Comparison of ENCODE assay signal across 8 cellular contexts in genomic region chr17:73311428-73311780, GRCh38. TPM values are rescaled to one million over a fixed set of nuclear protein-coding genes. Genes with fewer than 3 reads are reported as not detected.
DNase-seq lines count a peak whose midpoint lies in the region; ATAC-seq and TF ChIP-seq lines count a peak whose summit lies in the region.

No MANE protein-coding gene starts in this region.

- H3K27ac ChIP-seq in gastroesophageal sphincter = peak overlapping the region; percentile 94 to 100 (median 98)
- peak overlapping the region; percentile 100 for H3K27ac ChIP-seq in rectal smooth muscle tissue (ENCODE audit: low read depth, low read length)

- H3K4me3 ChIP-seq in gastroesophageal sphincter (peak overlapping the region; percentile 84 to 100), rectal smooth muscle tissue (ENCODE audit: low read length) (peak overlapping the region; percentile 99)

- peak; percentile 10 for ATAC-seq in HG02763 (IDR thresholded peaks at IDR 0.05; ENCODE audit: unreplicated experiment)
- peak; percentile 14 for ATAC-seq in gastroesophageal sphincter

- no peak for TF ChIP-seq POLR2A in gastroesophageal sphincter (IDR thresholded peaks at IDR 0.05)

- peaks cover 0 to 49% (median 33%) of the 10 kb centered on the region in 3 donors for H3K4me1 ChIP-seq in gastroesophageal sphincter
- H3K4me1 ChIP-seq in rectal smooth muscle tissue (ENCODE audit: control insufficient read depth, insufficient read depth, low read length) = peaks cover 27% of the 10 kb centered on the region

- H3K36me3 ChIP-seq in gastroesophageal sphincter (no peaks in the 10 kb centered on the region), rectal smooth muscle tissue (ENCODE audit: control insufficient read depth, insufficient read depth, low read length) (no peaks in the 10 kb centered on the region)

- no CpG with 5 or more reads among the region's 38 CpGs for WGBS in gastroesophageal sphincter (ENCODE audit: low coverage in 1 of 2), 2 donors

- no peak for TF ChIP-seq CTCF in gastroesophageal sphincter (IDR thresholded peaks at IDR 0.05)

- DNase-seq in activated CD4-positive, alpha-beta T cell treated with anti-CD3 and anti-CD28 coated beads for 24 hours (ENCODE audit: low read depth in 2 of 2) = peak; percentile 1 to 9
- no peak for DNase-seq in activated CD4-positive, alpha-beta T cell treated with anti-CD3 and anti-CD28 coated beads, Interleukin-2, amount 50 U/mL, for 48 hours
- peak; percentile 6 for DNase-seq in T-helper 22 cell (ENCODE audit: low read depth)
- DNase-seq in SW480 (ENCODE audit: low spot score) = no peak
- no peak for DNase-seq in NCI-H1048 (lab: John Stamatoyannopoulos, UW)

- H3K27me3 ChIP-seq in gastroesophageal sphincter = no peaks in the 10 kb centered on the region
- H3K27me3 ChIP-seq in rectal smooth muscle tissue (ENCODE audit: control insufficient read depth, insufficient read depth, low read length) = no peaks in the 10 kb centered on the region

- no peak for TF ChIP-seq EP300 in gastroesophageal sphincter (IDR thresholded peaks at IDR 0.05)

- no peaks in the 10 kb centered on the region for H3K9me3 ChIP-seq in gastroesophageal sphincter

- peak overlapping the region; percentile 99 for H3K9ac ChIP-seq in rectal smooth muscle tissue (ENCODE audit: low read length)

RNA-seq across cellular contexts. Expression of gene CDC42EP4, which starts 0.4 kb away (rescaled TPM):
- total RNA-seq in gastroesophageal sphincter = 100 to 1,000 TPM in 1 of 4 donors, 10 to 100 TPM in 3; 69.4 to 106 (median 73.0) TPM

RNA-seq across cellular contexts. Expression of gene CPSF4L, which starts 49.7 kb away (rescaled TPM):
- not detected for total RNA-seq in gastroesophageal sphincter

Comparison
In these comparisons a context has a peak if more than half of its experiments do, and no peak if none do; other contexts are left out.
1. DNase-seq: peak in activated CD4-positive, alpha-beta T cell treated with anti-CD3 and anti-CD28 coated beads for 24 hours (2 of 2) and T-helper 22 cell (single experiment); none in activated CD4-positive, alpha-beta T cell treated with anti-CD3 and anti-CD28 coated beads, Interleukin-2, amount 50 U/mL, for 48 hours (0 of 2), SW480 (single experiment) and NCI-H1048 (single experiment).